Comparison of ENCODE assay signal across 16 cellular contexts in genomic region chr15:58137686-58138085, GRCh38. TPM values are rescaled to one million over a fixed set of nuclear protein-coding genes. Genes with fewer than 3 reads are reported as not detected.
"Had no signal": no experiment of that assay in that cellular context is flagged by ENCODE, and none has a peak within 500 bp of the region (broad histone marks: within the 10 kb centered on the region; RNA-seq: fewer than 3 reads in every experiment).

No MANE protein-coding gene starts in this region.

- H3K27me3 ChIP-seq: esophagus muscularis mucosa, tibial artery, upper lobe of left lung, uterus had no signal

- H3K4me1 ChIP-seq: gastrocnemius medialis, upper lobe of left lung, uterus had no signal

- DNase-seq: effector memory CD4-positive, alpha-beta T cell; heart right ventricle; kidney glomerular epithelial cell; naive thymus-derived CD4-positive, alpha-beta T cell; nephron progenitor cell; stimulated activated CD4-positive, alpha-beta T cell treated with anti-CD3 and anti-CD28 coated beads, Interleukin-12 subunit alpha, Interleukin-12 subunit beta, amount 100 ng/mL, for 4 hours; stimulated activated naive CD4-positive, alpha-beta T cell treated with Interleukin-2 at 50 U/mL for 16 hours; tibial artery; uterus had no signal

- H3K4me3 ChIP-seq: esophagus muscularis mucosa, gastrocnemius medialis, tibial artery, uterus had no signal

- H3K4me3 Mint-ChIP-seq: nephron progenitor cell had no signal

- H3K9me3 Mint-ChIP-seq: naive thymus-derived CD4-positive, alpha-beta T cell; nephron progenitor cell had no signal

- H3K36me3 ChIP-seq: esophagus muscularis mucosa, gastrocnemius medialis, heart right ventricle, tibial artery, upper lobe of left lung, uterus had no signal

- H3K27ac ChIP-seq: esophagus muscularis mucosa, gastrocnemius medialis, tibial artery, uterus had no signal

- H3K27ac Mint-ChIP-seq: naive thymus-derived CD4-positive, alpha-beta T cell; nephron progenitor cell had no signal

- H3K36me3 Mint-ChIP-seq: naive thymus-derived CD4-positive, alpha-beta T cell had no signal

- ATAC-seq: gastrocnemius medialis, heart right ventricle, sciatic nerve had no signal

- H3K9me3 ChIP-seq: esophagus muscularis mucosa, gastrocnemius medialis, heart right ventricle, tibial artery, upper lobe of left lung, uterus had no signal

RNA-seq across cellular contexts. Expression of gene AQP9, which starts 0.5 kb away (rescaled TPM):
- total RNA-seq: fibroblast of villous mesenchyme, mammary epithelial cell, pulmonary artery endothelial cell had no signal
